13 cellular contexts compared by ENCODE assay signal in genomic region chr9:100669968-100670367, GRCh38.
"Had no signal": no experiment of that assay in that cellular context is flagged by ENCODE, and none has a peak within 500 bp of the region (broad histone marks: within the 10 kb centered on the region; RNA-seq: fewer than 3 reads in every experiment).

No MANE protein-coding gene starts in this region.

- H3K27me3 ChIP-seq: foreskin keratinocyte, pancreas, suprapubic skin, upper lobe of right lung had no signal

- H3K4me1 ChIP-seq: foreskin keratinocyte, pancreas, suprapubic skin, upper lobe of right lung had no signal

- DNase-seq: activated CD4-positive, alpha-beta memory T cell treated with anti-CD3 and anti-CD28 coated beads, Interleukin-2, amount 10 ng/mL, durations not matched to agents 7 days and 5 days; activated CD4-positive, alpha-beta T cell treated with anti-CD3 and anti-CD28 coated beads for 36 hours; activated CD8-positive, alpha-beta memory T cell treated with anti-CD3 and anti-CD28 coated beads, Interleukin-2, amount 50 U/mL, for 4 hours; activated T-cell treated with anti-CD3 and anti-CD28 coated beads, Interleukin-2, amount 50 U/mL, for 72 hours; effector CD4-positive, alpha-beta T cell; foreskin keratinocyte; pancreas; stimulated activated CD4-positive, alpha-beta T cell treated with anti-CD3 and anti-CD28 coated beads, Interleukin-4, amount 100 ng/mL, for 1 hour; stimulated activated CD8-positive, alpha-beta memory T cell treated with anti-CD3 and anti-CD28 coated beads, Interleukin-4, amount 100 ng/mL, for 48 hours; stimulated activated naive CD8-positive, alpha-beta T cell treated with anti-CD3 and anti-CD28 coated beads, Interleukin-15, Interleukin-2, amounts not matched to agents 100 U/mL and 50 U/mL, for 24 hours; T-helper 9 cell; upper lobe of right lung had no signal

- H3K4me3 ChIP-seq: pancreas, suprapubic skin, upper lobe of right lung had no signal

- H3K36me3 ChIP-seq: pancreas, suprapubic skin, upper lobe of right lung had no signal

- H3K27ac ChIP-seq: foreskin keratinocyte, pancreas, suprapubic skin, upper lobe of right lung had no signal

- H3K9me3 ChIP-seq: pancreas, suprapubic skin, upper lobe of right lung had no signal

- ATAC-seq: activated CD4-positive, alpha-beta T cell treated with anti-CD3 and anti-CD28 coated beads for 36 hours; activated T-cell treated with anti-CD3 and anti-CD28 coated beads, Interleukin-2, amount 50 U/mL, for 72 hours; foreskin keratinocyte; pancreas; stimulated activated naive CD8-positive, alpha-beta T cell treated with anti-CD3 and anti-CD28 coated beads, Interleukin-15, Interleukin-2, amounts not matched to agents 100 U/mL and 50 U/mL, for 24 hours; upper lobe of right lung had no signal
